In the genomic region with DNA sequence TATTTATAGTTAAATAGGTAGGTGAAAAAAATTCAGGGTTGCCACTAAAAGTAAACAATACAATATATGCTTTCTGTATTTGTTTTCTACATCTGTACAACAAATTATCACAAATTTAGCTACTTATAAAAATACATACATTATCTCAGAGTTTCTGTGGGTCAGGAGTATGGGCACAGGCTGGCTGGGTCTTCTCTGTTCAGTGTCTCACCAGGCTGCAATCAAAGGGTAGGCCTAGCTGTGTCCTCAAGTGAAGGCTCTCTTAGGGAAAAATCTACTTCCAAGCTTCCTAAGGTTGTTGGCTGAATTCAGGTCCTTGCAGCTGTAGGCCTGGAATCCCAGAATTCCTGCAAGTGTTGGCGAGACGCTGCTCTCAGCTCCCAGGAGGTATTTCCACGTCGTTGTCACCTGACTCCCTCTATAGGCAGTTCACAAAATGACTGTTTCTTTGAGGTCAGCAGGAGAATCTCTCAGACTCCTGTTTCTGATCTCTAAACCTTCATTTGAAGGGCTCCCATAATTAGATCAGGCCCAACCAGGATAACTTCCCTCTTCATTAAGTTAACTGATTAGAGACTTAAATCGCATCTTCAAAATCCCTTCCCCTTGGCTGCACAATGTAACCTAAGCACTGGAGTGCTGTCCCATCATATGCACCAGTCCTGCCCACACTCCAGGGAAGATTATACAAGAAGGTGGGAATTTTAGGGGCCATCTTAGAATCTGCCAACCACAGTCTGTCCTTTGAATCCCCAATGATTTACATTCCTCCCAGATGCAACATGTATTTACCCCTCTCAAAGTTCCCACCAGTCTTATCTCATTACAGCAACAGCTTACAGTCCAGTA, we compare ENCODE assay signal across 8 cellular contexts.
DNase-seq lines count a peak whose midpoint lies in the region; ATAC-seq and TF ChIP-seq lines count a peak whose summit lies in the region.

No MANE protein-coding gene starts in this region.

- intact Hi-C loops in activated CD4-positive, alpha-beta T cell treated with anti-CD3 and anti-CD28 coated beads, Interleukin-2, amount 10 ng/mL, durations not matched to agents 24 days and 14 days (cut with micrococcal nuclease): loop anchor here (1.0 to 10.0 kb wide), 2 partner anchors 9 to 383 kb away; no protein-coding TSS in a partner anchor

- H3K4me3 ChIP-seq in MG63 (no peak overlapping the region), osteoblast (ENCODE audit: insufficient read depth, low read length) (no peak overlapping the region)

- peaks cover 0 to 5% (median 0%) of the 10 kb centered on the region in 5 experiments for H3K9me3 Mint-ChIP-seq in brain
- no peaks in the 10 kb centered on the region for H3K9me3 Mint-ChIP-seq in activated CD4-positive, alpha-beta T cell treated with anti-CD3 and anti-CD28 coated beads, Interleukin-2, amount 10 ng/mL, durations not matched to agents 24 days and 14 days

- no peaks in the 10 kb centered on the region for H3K79me2 ChIP-seq in osteoblast (ENCODE audit: insufficient read depth, low read length)

- peak; percentile 40 for DNase-seq in ELR (ENCODE audit: low read depth)
- peak; percentile 2 for DNase-seq in MG63
- no peak for DNase-seq in osteoblast (ENCODE audit: insufficient read length, low spot score, missing footprints)
- DNase-seq in hippocampal formation (lab: John Stamatoyannopoulos, UW): no peak
- DNase-seq in activated CD4-positive, alpha-beta T cell treated with anti-CD3 and anti-CD28 coated beads, Interleukin-2, amount 10 ng/mL, durations not matched to agents 24 days and 14 days: no peak

- H3K4me1 Mint-ChIP-seq in brain: no peaks in the 10 kb centered on the region
- peaks cover 24% of the 10 kb centered on the region for H3K4me1 Mint-ChIP-seq in activated CD4-positive, alpha-beta T cell treated with anti-CD3 and anti-CD28 coated beads, Interleukin-2, amount 10 ng/mL, durations not matched to agents 24 days and 14 days

- H3K4me3 Mint-ChIP-seq in brain: no peak overlapping the region
- H3K4me3 Mint-ChIP-seq in activated CD4-positive, alpha-beta T cell treated with anti-CD3 and anti-CD28 coated beads, Interleukin-2, amount 10 ng/mL, durations not matched to agents 24 days and 14 days: no peak overlapping the region

- H3K36me3 Mint-ChIP-seq in brain: no peaks in the 10 kb centered on the region
- no peaks in the 10 kb centered on the region for H3K36me3 Mint-ChIP-seq in activated CD4-positive, alpha-beta T cell treated with anti-CD3 and anti-CD28 coated beads, Interleukin-2, amount 10 ng/mL, durations not matched to agents 24 days and 14 days (ENCODE audit: low read depth)

- no peak overlapping the region for H3K4me2 ChIP-seq in osteoblast (ENCODE audit: insufficient read depth, low read length)

- H3K36me3 ChIP-seq in MG63 (no peaks in the 10 kb centered on the region), osteoblast (ENCODE audit: insufficient read depth, low read length) (no peaks in the 10 kb centered on the region)

- H3K27me3 ChIP-seq in MG63: no peaks in the 10 kb centered on the region
- no peaks in the 10 kb centered on the region for H3K27me3 ChIP-seq in osteoblast (ENCODE audit: insufficient read depth, low read length)

- no peak overlapping the region for H3K27ac ChIP-seq in osteoblast (ENCODE audit: low read depth, low read length)

- H3K9me3 ChIP-seq in MG63 (no peaks in the 10 kb centered on the region), osteoblast (ENCODE audit: low read depth, low read length) (no peaks in the 10 kb centered on the region)

- no peaks in the 10 kb centered on the region for H4K20me1 ChIP-seq in osteoblast (ENCODE audit: insufficient read depth, low read length)

- no peaks in the 10 kb centered on the region for H3K27me3 Mint-ChIP-seq in brain
- H3K27me3 Mint-ChIP-seq in activated CD4-positive, alpha-beta T cell treated with anti-CD3 and anti-CD28 coated beads, Interleukin-2, amount 10 ng/mL, durations not matched to agents 24 days and 14 days: no peaks in the 10 kb centered on the region

- peak overlapping the region in 1 of 5 experiments; percentile 66 for H3K27ac Mint-ChIP-seq in brain
- no peak overlapping the region for H3K27ac Mint-ChIP-seq in activated CD4-positive, alpha-beta T cell treated with anti-CD3 and anti-CD28 coated beads, Interleukin-2, amount 10 ng/mL, durations not matched to agents 24 days and 14 days

- peak; percentile 82 for ATAC-seq in GM21529 (IDR thresholded peaks at IDR 0.05; ENCODE audit: unreplicated experiment)
- no peak for ATAC-seq in GM18498 (IDR thresholded peaks at IDR 0.05; ENCODE audit: unreplicated experiment)

- H2AFZ ChIP-seq in osteoblast (ENCODE audit: low read length): peak overlapping the region; percentile 18

- peak; percentile 29 to 52 for TF ChIP-seq CTCF in brain (conservative IDR thresholded peaks at IDR 0.05)
- TF ChIP-seq CTCF in osteoblast (IDR thresholded peaks at IDR 0.05; ENCODE audit: extremely low read depth, low read depth, low read length): peak; percentile 28

- H3K4me1 ChIP-seq in osteoblast (ENCODE audit: insufficient read depth, low read length): no peaks in the 10 kb centered on the region

Comparison
In these comparisons a context has a peak if more than half of its experiments do, and no peak if none do; other contexts are left out.
1. DNase-seq: peak in ELR (single experiment) and MG63 (single experiment); none in osteoblast (single experiment), hippocampal formation (0 of 2) and activated CD4-positive, alpha-beta T cell treated with anti-CD3 and anti-CD28 coated beads, Interleukin-2, amount 10 ng/mL, durations not matched to agents 24 days and 14 days (single experiment).